Comparison of ENCODE assay signal across 14 cellular contexts in the genomic region with DNA sequence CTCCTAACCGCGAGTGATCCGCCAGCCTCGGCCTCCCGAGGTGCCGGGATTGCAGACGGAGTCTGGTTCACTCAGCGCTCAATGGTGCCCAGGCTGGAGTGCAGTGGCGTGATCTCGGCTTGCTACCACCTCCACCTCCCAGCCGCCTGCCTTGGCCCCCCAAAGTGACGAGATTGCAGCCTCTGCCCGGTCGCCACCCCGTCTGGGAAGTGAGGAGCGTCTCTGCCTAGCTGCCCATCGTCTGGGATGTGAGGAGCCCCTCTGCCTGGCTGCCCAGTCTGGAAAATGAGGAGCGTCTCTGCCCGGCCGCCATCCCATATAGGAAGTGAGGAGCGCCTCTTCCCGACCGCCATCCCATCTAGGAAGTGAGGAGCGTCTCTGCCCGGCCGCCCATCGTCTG. TPM values are rescaled to one million over a fixed set of nuclear protein-coding genes. Genes with fewer than 3 reads are reported as not detected.
"Had no signal": no experiment of that assay in that cellular context is flagged by ENCODE, and none has a peak within 500 bp of the region (broad histone marks: within the 10 kb centered on the region; RNA-seq: fewer than 3 reads in every experiment).

No MANE protein-coding gene starts in this region.

RNA-seq across cellular contexts. Expression of gene SPZ1, which starts 19.0 kb away (rescaled TPM):
- total RNA-seq: stomach, subcutaneous adipose tissue, suprapubic skin, temporal lobe, thoracic aorta, thyroid gland, tibial nerve, transverse colon, upper lobe of left lung, upper lobe of right lung, ureter, urinary bladder, uterus, vagina had no signal
